1 cellular context compared by ENCODE assay signal in genomic region chr11:21783954-21784353, GRCh38.
TF ChIP-seq lines count a peak whose summit lies in the region.

No MANE protein-coding gene starts in this region.

TF ChIP-seq in GM23338, 12 proteins besides CTCF, POLR2A, EP300 and RAD21 (continued from another document):
- TF ChIP-seq ZNF462 (CRISPR knock-in tag; IDR thresholded peaks at IDR 0.05) (no peak), EZH2phosphoT487 (IDR thresholded peaks at IDR 0.05; ENCODE audit: unreplicated experiment) (no peak)
